In the genomic region with DNA sequence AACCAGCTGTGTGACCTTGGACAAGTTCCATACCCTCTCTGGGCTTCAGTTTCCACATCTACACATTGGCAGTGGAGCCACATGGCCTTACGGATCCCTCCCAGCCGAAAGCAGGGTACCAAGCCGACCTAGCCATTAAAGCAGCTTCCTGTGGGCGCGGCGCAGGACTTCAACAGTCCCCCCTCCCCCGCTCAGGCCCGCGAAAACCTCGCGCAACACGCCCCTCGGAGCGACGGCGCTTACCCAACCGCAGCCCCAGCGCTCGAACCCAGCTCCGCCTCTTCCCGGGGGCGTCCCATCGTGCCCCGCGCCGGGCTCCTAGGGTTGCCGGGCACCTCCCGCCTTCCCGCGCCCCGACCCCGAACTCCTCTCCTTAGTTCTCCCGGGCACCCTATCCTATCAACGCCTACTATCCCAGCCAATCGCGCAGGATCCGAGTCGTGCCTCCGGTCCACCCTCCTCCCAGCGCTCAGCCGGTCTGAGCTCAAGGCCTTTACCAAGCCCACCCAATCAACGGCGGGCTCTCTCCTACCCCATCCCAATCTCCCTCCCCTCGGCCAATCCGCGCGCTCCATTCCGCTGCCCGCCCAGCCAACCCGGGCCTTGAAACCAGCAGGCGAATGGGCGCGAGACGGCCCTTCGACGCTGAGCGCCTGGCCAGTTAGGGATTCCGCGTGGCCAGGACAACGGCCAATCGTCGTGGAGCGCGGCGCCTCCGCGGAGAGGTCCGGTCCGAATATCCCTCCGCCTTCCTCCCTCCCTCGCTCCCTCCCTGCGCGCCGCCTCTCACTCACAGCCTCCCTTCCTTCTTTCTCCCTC, we compare ENCODE assay signal across 1 cellular context.
TF ChIP-seq lines count a peak whose summit lies in the region.

A gene (plus strand): TSS at position 767 of the 819 bp plus-strand sequence. CDS start 326 bp downstream, outside the sequence.

TF ChIP-seq in A549, 52 proteins besides CTCF, POLR2A, EP300 and RAD21 (continued from another document):
- TF ChIP-seq, protein P1, sequence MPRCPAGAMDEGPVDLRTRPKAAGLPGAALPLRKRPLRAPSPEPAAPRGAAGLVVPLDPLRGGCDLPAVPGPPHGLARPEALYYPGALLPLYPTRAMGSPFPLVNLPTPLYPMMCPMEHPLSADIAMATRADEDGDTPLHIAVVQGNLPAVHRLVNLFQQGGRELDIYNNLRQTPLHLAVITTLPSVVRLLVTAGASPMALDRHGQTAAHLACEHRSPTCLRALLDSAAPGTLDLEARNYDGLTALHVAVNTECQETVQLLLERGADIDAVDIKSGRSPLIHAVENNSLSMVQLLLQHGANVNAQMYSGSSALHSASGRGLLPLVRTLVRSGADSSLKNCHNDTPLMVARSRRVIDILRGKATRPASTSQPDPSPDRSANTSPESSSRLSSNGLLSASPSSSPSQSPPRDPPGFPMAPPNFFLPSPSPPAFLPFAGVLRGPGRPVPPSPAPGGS (IDR thresholded peaks at IDR 0.05): no peak; the same call in none of the 3 replicates
- TF ChIP-seq MYC (IDR thresholded peaks at IDR 0.05; ENCODE audit: borderline replicate concordance, low read length) (peak; percentile 74), NR3C1 (IDR thresholded peaks at IDR 0.05) (no peak), HOXB5 (CRISPR knock-in tag; IDR thresholded peaks at IDR 0.05) (peak; percentile 99), SMC3 (IDR thresholded peaks at IDR 0.05) (no peak), HOXA7 (CRISPR knock-in tag; IDR thresholded peaks at IDR 0.05) (peak; percentile 48; the same call in 1 of the 2 replicates), POLR2AphosphoS2 (conservative IDR thresholded peaks at IDR 0.05; ENCODE audit: low read length) (no peak), CHD2 (IDR thresholded peaks at IDR 0.05; ENCODE audit: low read length, partially characterized antibody) (peak; percentile 86), FOXS1 (CRISPR knock-in tag; IDR thresholded peaks at IDR 0.05) (peak; percentile 95), RARB (CRISPR knock-in tag; IDR thresholded peaks at IDR 0.05) (no peak; the same call in 1 of the 2 replicates), ZNF302 (CRISPR knock-in tag; IDR thresholded peaks at IDR 0.05) (no peak), ZC3H11A (IDR thresholded peaks at IDR 0.05) (no peak), KDM1A (IDR thresholded peaks at IDR 0.05; ENCODE audit: low read depth) (peak; percentile 97; the same call in 1 of the 2 replicates), RFX5 (IDR thresholded peaks at IDR 0.05) (peak; percentile 95), ZSCAN20 (CRISPR knock-in tag; IDR thresholded peaks at IDR 0.05) (peak; percentile 90), TFCP2L1 (CRISPR knock-in tag; IDR thresholded peaks at IDR 0.05) (peak; percentile 97), HEYL (CRISPR knock-in tag; IDR thresholded peaks at IDR 0.05) (peak; percentile 88), TP53 (CRISPR knock-in tag; IDR thresholded peaks at IDR 0.05) (peak; percentile 97), CHD4 (IDR thresholded peaks at IDR 0.05; ENCODE audit: borderline replicate concordance) (no peak), RNF2 (IDR thresholded peaks at IDR 0.05; ENCODE audit: borderline replicate concordance, low read depth) (no peak), FOSB (CRISPR knock-in tag; IDR thresholded peaks at IDR 0.05) (peak; percentile 51; the same call in 1 of the 2 replicates), GATA3 (IDR thresholded peaks at IDR 0.05; ENCODE audit: borderline replicate concordance) (peak; percentile 50; the same call in 1 of the 2 replicates), HDAC2 (IDR thresholded peaks at IDR 0.05) (peak; percentile 7; the same call in 1 of the 2 replicates), FOSL2 (IDR thresholded peaks at IDR 0.05) (no peak), FOSL2 (CRISPR knock-in tag; IDR thresholded peaks at IDR 0.05) (peak; percentile 48), MAZ (IDR thresholded peaks at IDR 0.05; ENCODE audit: borderline replicate concordance, low read depth, low read length) (peak; percentile 99), KDM5A (IDR thresholded peaks at IDR 0.05) (no peak), BHLHE40 (IDR thresholded peaks at IDR 0.05; ENCODE audit: low read depth, low read length) (no peak), JUN (IDR thresholded peaks at IDR 0.05) (peak; percentile 30 to 91; a peak in 4 of 5 replicates), HOXB13 (CRISPR knock-in tag; IDR thresholded peaks at IDR 0.05; ENCODE audit: low read depth) (peak; percentile 97), MAFK (IDR thresholded peaks at IDR 0.05; ENCODE audit: partially characterized antibody) (no peak), NPAS2 (CRISPR knock-in tag; IDR thresholded peaks at IDR 0.05; ENCODE audit: borderline replicate concordance) (peak; percentile 85)
- TF ChIP-seq, protein P2, sequence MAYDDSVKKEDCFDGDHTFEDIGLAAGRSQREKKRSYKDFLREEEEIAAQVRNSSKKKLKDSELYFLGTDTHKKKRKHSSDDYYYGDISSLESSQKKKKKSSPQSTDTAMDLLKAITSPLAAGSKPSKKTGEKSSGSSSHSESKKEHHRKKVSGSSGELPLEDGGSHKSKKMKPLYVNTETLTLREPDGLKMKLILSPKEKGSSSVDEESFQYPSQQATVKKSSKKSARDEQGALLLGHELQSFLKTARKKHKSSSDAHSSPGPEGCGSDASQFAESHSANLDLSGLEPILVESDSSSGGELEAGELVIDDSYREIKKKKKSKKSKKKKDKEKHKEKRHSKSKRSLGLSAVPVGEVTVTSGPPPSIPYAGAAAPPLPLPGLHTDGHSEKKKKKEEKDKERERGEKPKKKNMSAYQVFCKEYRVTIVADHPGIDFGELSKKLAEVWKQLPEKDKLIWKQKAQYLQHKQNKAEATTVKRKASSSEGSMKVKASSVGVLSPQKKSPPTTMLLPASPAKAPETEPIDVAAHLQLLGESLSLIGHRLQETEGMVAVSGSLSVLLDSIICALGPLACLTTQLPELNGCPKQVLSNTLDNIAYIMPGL (CRISPR knock-in tag; IDR thresholded peaks at IDR 0.05; ENCODE audit: borderline replicate concordance): no peak
- TF ChIP-seq, protein P3, sequence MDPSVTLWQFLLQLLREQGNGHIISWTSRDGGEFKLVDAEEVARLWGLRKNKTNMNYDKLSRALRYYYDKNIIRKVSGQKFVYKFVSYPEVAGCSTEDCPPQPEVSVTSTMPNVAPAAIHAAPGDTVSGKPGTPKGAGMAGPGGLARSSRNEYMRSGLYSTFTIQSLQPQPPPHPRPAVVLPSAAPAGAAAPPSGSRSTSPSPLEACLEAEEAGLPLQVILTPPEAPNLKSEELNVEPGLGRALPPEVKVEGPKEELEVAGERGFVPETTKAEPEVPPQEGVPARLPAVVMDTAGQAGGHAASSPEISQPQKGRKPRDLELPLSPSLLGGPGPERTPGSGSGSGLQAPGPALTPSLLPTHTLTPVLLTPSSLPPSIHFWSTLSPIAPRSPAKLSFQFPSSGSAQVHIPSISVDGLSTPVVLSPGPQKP (IDR thresholded peaks at IDR 0.05; ENCODE audit: low read depth, low read length): no peak
- TF ChIP-seq, protein P4, sequence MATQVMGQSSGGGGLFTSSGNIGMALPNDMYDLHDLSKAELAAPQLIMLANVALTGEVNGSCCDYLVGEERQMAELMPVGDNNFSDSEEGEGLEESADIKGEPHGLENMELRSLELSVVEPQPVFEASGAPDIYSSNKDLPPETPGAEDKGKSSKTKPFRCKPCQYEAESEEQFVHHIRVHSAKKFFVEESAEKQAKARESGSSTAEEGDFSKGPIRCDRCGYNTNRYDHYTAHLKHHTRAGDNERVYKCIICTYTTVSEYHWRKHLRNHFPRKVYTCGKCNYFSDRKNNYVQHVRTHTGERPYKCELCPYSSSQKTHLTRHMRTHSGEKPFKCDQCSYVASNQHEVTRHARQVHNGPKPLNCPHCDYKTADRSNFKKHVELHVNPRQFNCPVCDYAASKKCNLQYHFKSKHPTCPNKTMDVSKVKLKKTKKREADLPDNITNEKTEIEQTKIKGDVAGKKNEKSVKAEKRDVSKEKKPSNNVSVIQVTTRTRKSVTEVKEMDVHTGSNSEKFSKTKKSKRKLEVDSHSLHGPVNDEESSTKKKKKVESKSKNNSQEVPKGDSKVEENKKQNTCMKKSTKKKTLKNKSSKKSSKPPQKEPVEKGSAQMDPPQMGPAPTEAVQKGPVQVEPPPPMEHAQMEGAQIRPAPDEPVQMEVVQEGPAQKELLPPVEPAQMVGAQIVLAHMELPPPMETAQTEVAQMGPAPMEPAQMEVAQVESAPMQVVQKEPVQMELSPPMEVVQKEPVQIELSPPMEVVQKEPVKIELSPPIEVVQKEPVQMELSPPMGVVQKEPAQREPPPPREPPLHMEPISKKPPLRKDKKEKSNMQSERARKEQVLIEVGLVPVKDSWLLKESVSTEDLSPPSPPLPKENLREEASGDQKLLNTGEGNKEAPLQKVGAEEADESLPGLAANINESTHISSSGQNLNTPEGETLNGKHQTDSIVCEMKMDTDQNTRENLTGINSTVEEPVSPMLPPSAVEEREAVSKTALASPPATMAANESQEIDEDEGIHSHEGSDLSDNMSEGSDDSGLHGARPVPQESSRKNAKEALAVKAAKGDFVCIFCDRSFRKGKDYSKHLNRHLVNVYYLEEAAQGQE (IDR thresholded peaks at IDR 0.05): no peak
TF ChIP-seq in A549: peak in this region for 28.
